In genomic region chr9:35689351-35689600, GRCh38 we compare ENCODE assay signal across 7 cellular contexts. TPM values are rescaled to one million over a fixed set of nuclear protein-coding genes. Genes with fewer than 3 reads are reported as not detected.
A peak's percentile ranks its signal among the peaks of the same experiment; 100 is the strongest.
DNase-seq lines count a peak whose midpoint lies in the region; TF ChIP-seq lines count a peak whose summit lies in the region.
"Had no signal": no experiment of that assay in that cellular context is flagged by ENCODE, and none has a peak within 500 bp of the region (broad histone marks: within the 10 kb centered on the region; RNA-seq: fewer than 3 reads in every experiment).

No MANE protein-coding gene starts in this region.

- H4K20me1 ChIP-seq in Loucy (ENCODE audit: insufficient read depth, low read length, poor library complexity, severe bottlenecking): no peaks in the 10 kb centered on the region

- H3K9me3 ChIP-seq in Loucy (ENCODE audit: insufficient read depth, low read depth, low read length) (no peaks in the 10 kb centered on the region), prostate gland (no peaks in the 10 kb centered on the region)

- 47% methylated on average over 6 of the region's 7 CpGs for WGBS in prostate gland

- H3K4me3 ChIP-seq in Loucy (ENCODE audit: low read length, poor library complexity, severe bottlenecking): no peak overlapping the region
- H3K4me3 ChIP-seq in dorsolateral prefrontal cortex: peak overlapping the region in 48 of 59 donors; percentile 12 to 87 (median 75)
- H3K4me3 ChIP-seq in prostate gland: peak overlapping the region; percentile 76 to 84

- H3K27me3 ChIP-seq in Loucy (ENCODE audit: insufficient read depth, low read length, poor library complexity, severe bottlenecking) (no peaks in the 10 kb centered on the region), dorsolateral prefrontal cortex (no peaks in the 10 kb centered on the region), prostate gland (replicated peaks; ENCODE audit: insufficient read depth) (no peaks in the 10 kb centered on the region)

- intact Hi-C loops in dorsolateral prefrontal cortex (cut with DNase I): no loop called here
- intact Hi-C loops in prostate gland (cut with DNase I): no loop called here

- H3K9ac ChIP-seq in Loucy (ENCODE audit: low read depth, low read length, poor library complexity, severe bottlenecking): no peak overlapping the region

- H3K9me2 ChIP-seq in Loucy (replicated peaks; ENCODE audit: low read depth, low read length): no peaks in the 10 kb centered on the region

- no peaks in the 10 kb centered on the region for H3K79me2 ChIP-seq in Loucy (ENCODE audit: insufficient read depth, low read length)

- H3K4me2 ChIP-seq in Loucy (ENCODE audit: low read depth, low read length, poor library complexity, severe bottlenecking): peak overlapping the region; percentile 13

- no peak for TF ChIP-seq POLR2A in prostate gland (IDR thresholded peaks at IDR 0.05)

- H3K4me1 ChIP-seq in Loucy (ENCODE audit: insufficient read depth, low read length, poor library complexity, severe bottlenecking): peaks cover 8% of the 10 kb centered on the region
- no peaks in the 10 kb centered on the region for H3K4me1 ChIP-seq in prostate gland (replicated peaks)

- no peak for DNase-seq in dorsolateral prefrontal cortex
- DNase-seq in prostate gland (ENCODE audit: low spot score): no peak
- DNase-seq in NCI-H1694 (lab: John Stamatoyannopoulos, UW): no peak
- no peak for DNase-seq in NCI-H748 treated with DMSO at 0.1 percent for 48 hours (lab: John Stamatoyannopoulos, UW)
- DNase-seq in NCI-H187 (lab: John Stamatoyannopoulos, UW): no peak
- DNase-seq: NCI-H1105 treated with DMSO at 0.1 percent for 48 hours had no signal

- H3K27ac ChIP-seq in dorsolateral prefrontal cortex: peak overlapping the region in 43 of 59 donors; percentile 7 to 92 (median 77)
- peak overlapping the region; percentile 90 to 92 for H3K27ac ChIP-seq in prostate gland

- TF ChIP-seq CTCF in Loucy (conservative IDR thresholded peaks at IDR 0.05; ENCODE audit: low read length) (no peak), dorsolateral prefrontal cortex (IDR thresholded peaks at IDR 0.05 in 54 of 56, conservative IDR thresholded peaks at IDR 0.05 in 2 of 56; ENCODE audit: low read depth in 1 of 56, partially characterized antibody in 56 of 56) (no peak), prostate gland (IDR thresholded peaks at IDR 0.05) (no peak)

- H3F3A ChIP-seq in Loucy (ENCODE audit: low read depth): no peaks in the 10 kb centered on the region

- H2AFZ ChIP-seq in Loucy (ENCODE audit: low read length): no peak overlapping the region

- H3K36me3 ChIP-seq in Loucy (ENCODE audit: insufficient read depth, low read length) (no peaks in the 10 kb centered on the region), prostate gland (no peaks in the 10 kb centered on the region)

RNA-seq across cellular contexts. Expression of gene TPM2, which starts 0.4 kb away (rescaled TPM):
- 100 to 1,000 TPM in 6 of 120 experiments, 10 to 100 TPM in 114; 10.9 to 287 (median 32.6) TPM for total RNA-seq in dorsolateral prefrontal cortex
- total RNA-seq in prostate gland: 1,000 to 10,000 TPM; 1,037 to 1,042 TPM

RNA-seq across cellular contexts. Expression of gene CA9, which starts 15.5 kb away (rescaled TPM):
- total RNA-seq in dorsolateral prefrontal cortex: 1 to 10 TPM in 19 of 120 experiments, under 1 TPM in 31, not detected in 70; 0.34 to 6.1 (median 0.82) TPM
- not detected for total RNA-seq in prostate gland

RNA-seq across cellular contexts. Expression of gene ARHGEF39, which starts 24.3 kb away (rescaled TPM):
- 1 to 10 TPM in 16 of 120 experiments, under 1 TPM in 69, not detected in 35; 0.11 to 2.3 (median 0.57) TPM for total RNA-seq in dorsolateral prefrontal cortex
- total RNA-seq in prostate gland: 1 to 10 TPM; 1.1 to 1.8 TPM

RNA-seq across cellular contexts. Expression of gene CCDC107, which starts 31.2 kb away (rescaled TPM):
- total RNA-seq in dorsolateral prefrontal cortex: 10 to 100 TPM; 11.4 to 26.1 (median 18.2) TPM
- total RNA-seq in prostate gland: 10 to 100 TPM; 22.8 to 26.2 TPM

RNA-seq across cellular contexts. Expression of gene RMRP, which starts 31.5 kb away (rescaled TPM):
- 1,000 to 10,000 TPM in 119 of 120 experiments, 100 to 1,000 TPM in 1; 532 to 8,708 (median 3,979) TPM for total RNA-seq in dorsolateral prefrontal cortex
- total RNA-seq in prostate gland: over 10,000 TPM in 1 of 2 donors, 1,000 to 10,000 TPM in 1; 1,879 to 13,864 TPM
